ENCODE assay signal across 22 cellular contexts in the genomic region with DNA sequence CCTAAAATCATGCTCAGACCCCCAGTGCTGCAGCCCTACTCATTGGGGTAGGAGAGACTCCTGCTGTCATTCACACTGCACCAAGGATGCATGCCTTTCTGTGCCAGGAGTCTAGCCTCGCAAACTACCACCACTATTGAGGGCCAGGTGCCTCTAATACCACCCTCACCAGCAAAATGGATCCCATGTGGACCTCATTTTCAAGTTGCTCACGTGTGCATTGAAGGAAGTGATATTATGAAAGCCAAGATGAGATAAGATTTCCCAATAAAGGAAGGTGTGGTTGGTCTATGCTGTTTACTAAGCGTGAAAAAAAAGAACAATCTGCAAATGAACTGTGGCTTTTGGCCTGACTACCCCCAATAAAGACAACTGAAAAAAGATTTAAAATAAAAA. TPM values are rescaled to one million over a fixed set of nuclear protein-coding genes. Genes with fewer than 3 reads are reported as not detected.
DNase-seq lines count a peak whose midpoint lies in the region; ATAC-seq and TF ChIP-seq lines count a peak whose summit lies in the region.
"Had no signal": no experiment of that assay in that cellular context is flagged by ENCODE, and none has a peak within 500 bp of the region (broad histone marks: within the 10 kb centered on the region; RNA-seq: fewer than 3 reads in every experiment).

No MANE protein-coding gene starts in this region.

- DNase-seq in HL-60 (ENCODE audit: low read depth in 1 of 2, low spot score in 1 of 2), result peak; percentile 42 to 69
- DNase-seq in NB4 (ENCODE audit: low read depth), result peak; percentile 65
- DNase-seq in stomach, result no peak
- no peak for DNase-seq in NCI-H187 treated with DMSO at 0.1 percent for 48 hours (lab: John Stamatoyannopoulos, UW)
- DNase-seq in DMS79 treated with DMSO at 0.1 percent for 48 hours (lab: John Stamatoyannopoulos, UW), result no peak
- DNase-seq: activated CD4-positive, alpha-beta memory T cell treated with anti-CD3 and anti-CD28 coated beads for 36 hours; activated effector memory CD4-positive, alpha-beta T cell treated with anti-CD3 and anti-CD28 coated beads, Interleukin-2, amount 50 U/mL, for 16 hours; activated T-cell treated with anti-CD3 and anti-CD28 coated beads for 4 hours; brain microvascular endothelial cell; Caco-2; GOT3; kidney; NCI-H1694 treated with DMSO at 0.1 percent for 48 hours; RPMI8226; stimulated activated CD4-positive, alpha-beta T cell treated with anti-CD3 and anti-CD28 coated beads, Interleukin-2, amount 100 ng/mL, for 48 hours; stimulated activated naive CD4-positive, alpha-beta T cell had no signal

- no peaks in the 10 kb centered on the region for H3K36me3 ChIP-seq in stomach
- H3K36me3 ChIP-seq: brain microvascular endothelial cell, gastroesophageal sphincter had no signal

- TF ChIP-seq EP300 in stomach (IDR thresholded peaks at IDR 0.05), result no peak

- no peaks in the 10 kb centered on the region for H3K9me3 Mint-ChIP-seq in dendritic cell treated with granulocyte-macrophage colony-stimulating factor and Interleukin-4, amounts not matched to agents 40 ng/mL and 50 ng/mL, for 4 days
- H3K9me3 Mint-ChIP-seq: activated CD4-positive, alpha-beta memory T cell treated with anti-CD3 and anti-CD28 coated beads for 36 hours had no signal

- no peak for TF ChIP-seq CTCF in HL-60 (IDR thresholded peaks at IDR 0.05; ENCODE audit: insufficient read depth, low read length)
- TF ChIP-seq CTCF in NB4 (IDR thresholded peaks at IDR 0.05; ENCODE audit: low read depth, low read length), result no peak
- TF ChIP-seq CTCF in stomach (IDR thresholded peaks at IDR 0.05), result no peak

- no peaks in the 10 kb centered on the region for H3K27me3 Mint-ChIP-seq in dendritic cell treated with granulocyte-macrophage colony-stimulating factor and Interleukin-4, amounts not matched to agents 40 ng/mL and 50 ng/mL, for 4 days

- peak overlapping the region; percentile 53 for H3K27ac ChIP-seq in HL-60 (replicated peaks)
- H3K27ac ChIP-seq in stomach, result peak overlapping the region; percentile 47 to 76 (median 64)
- H3K27ac ChIP-seq: brain microvascular endothelial cell, gastroesophageal sphincter had no signal

- peak overlapping the region; percentile 56 for H3K27ac Mint-ChIP-seq in dendritic cell treated with granulocyte-macrophage colony-stimulating factor and Interleukin-4, amounts not matched to agents 40 ng/mL and 50 ng/mL, for 4 days
- H3K27ac Mint-ChIP-seq: activated CD4-positive, alpha-beta memory T cell treated with anti-CD3 and anti-CD28 coated beads for 36 hours had no signal

- ATAC-seq in HG03159 (IDR thresholded peaks at IDR 0.05; ENCODE audit: unreplicated experiment), result no peak
- ATAC-seq: gastroesophageal sphincter, SK-N-SH treated with all-trans-retinoic acid at 6 μM for 48 hours had no signal

- no peaks in the 10 kb centered on the region for H3K36me3 Mint-ChIP-seq in dendritic cell treated with granulocyte-macrophage colony-stimulating factor and Interleukin-4, amounts not matched to agents 40 ng/mL and 50 ng/mL, for 4 days (ENCODE audit: low read depth)
- H3K36me3 Mint-ChIP-seq: activated CD4-positive, alpha-beta memory T cell treated with anti-CD3 and anti-CD28 coated beads for 36 hours had no signal

- intact Hi-C loops in dendritic cell treated with granulocyte-macrophage colony-stimulating factor and Interleukin-4, amounts not matched to agents 40 ng/mL and 50 ng/mL, for 4 days (cut with micrococcal nuclease), result no loop called here
- intact Hi-C loops in stomach (cut with DNase I; ENCODE audit: low total_unique reads), result no loop called here

- H3K4me1 ChIP-seq in stomach, result peaks cover 5 to 25% (median 11%) of the 10 kb centered on the region in 4 donors
- H3K4me1 ChIP-seq: gastroesophageal sphincter had no signal

- no peaks in the 10 kb centered on the region for H3K9me3 ChIP-seq in stomach
- H3K9me3 ChIP-seq: Caco-2, gastroesophageal sphincter had no signal

- H3K27me3 ChIP-seq in HL-60 (ENCODE audit: insufficient read depth, poor library complexity, severe bottlenecking), result no peaks in the 10 kb centered on the region
- H3K27me3 ChIP-seq in stomach, result no peaks in the 10 kb centered on the region
- H3K27me3 ChIP-seq: brain microvascular endothelial cell had no signal

- no peak for TF ChIP-seq POLR2A in NB4 (IDR thresholded peaks at IDR 0.05; ENCODE audit: extremely low read depth, insufficient read length)
- no peak for TF ChIP-seq POLR2A in stomach (IDR thresholded peaks at IDR 0.05)

- no peak overlapping the region for H3K4me3 Mint-ChIP-seq in dendritic cell treated with granulocyte-macrophage colony-stimulating factor and Interleukin-4, amounts not matched to agents 40 ng/mL and 50 ng/mL, for 4 days
- H3K4me3 Mint-ChIP-seq: activated CD4-positive, alpha-beta memory T cell treated with anti-CD3 and anti-CD28 coated beads for 36 hours had no signal

- 30 to 42% (median 39%) methylated on average over 3 of the region's 3 CpGs for WGBS in stomach, 5 donors

- no peak overlapping the region for H3K4me3 ChIP-seq in HL-60 (replicated peaks; ENCODE audit: insufficient read depth, low read length)
- H3K4me3 ChIP-seq in NB4 (ENCODE audit: low read depth, low read length), result no peak overlapping the region
- no peak overlapping the region for H3K4me3 ChIP-seq in stomach
- H3K4me3 ChIP-seq: gastroesophageal sphincter, lung, smooth muscle cell had no signal

- H3K4me1 Mint-ChIP-seq in dendritic cell treated with granulocyte-macrophage colony-stimulating factor and Interleukin-4, amounts not matched to agents 40 ng/mL and 50 ng/mL, for 4 days (ENCODE audit: low read depth), result peaks cover 25% of the 10 kb centered on the region

RNA-seq across cellular contexts. Expression of a gene that starts 7.2 kb away (rescaled TPM):
- total RNA-seq in stomach, result 100 to 1,000 TPM in 3 of 5 donors, 10 to 100 TPM in 2; 26.3 to 889 (median 159) TPM
- 100 to 1,000 TPM; 307 to 476 (median 334) TPM for polyA plus RNA-seq in stomach

RNA-seq across cellular contexts. Expression of a gene that starts 14.8 kb away (rescaled TPM):
- total RNA-seq in stomach, result 1 to 10 TPM in 2 of 5 donors, not detected in 3; 1.3 to 6.1 TPM
- polyA plus RNA-seq in stomach, result 1 to 10 TPM; 1.3 to 4.2 (median 1.7) TPM

RNA-seq across cellular contexts. Expression of a gene that starts 17.0 kb away (rescaled TPM):
- 10 to 100 TPM; 16.2 to 33.3 (median 28.6) TPM for total RNA-seq in stomach
- polyA plus RNA-seq in stomach, result 10 to 100 TPM; 10.7 to 17.2 (median 11.4) TPM

RNA-seq across cellular contexts. Expression of a gene that starts 22.1 kb away (rescaled TPM):
- total RNA-seq in stomach, result 10 to 100 TPM in 2 of 5 donors, 1 to 10 TPM in 1, under 1 TPM in 2; 0.45 to 10.6 (median 7.1) TPM
- polyA plus RNA-seq in stomach, result 1 to 10 TPM; 5.7 to 6.3 (median 5.8) TPM

RNA-seq across cellular contexts. Expression of a gene that starts 22.4 kb away (rescaled TPM):
- total RNA-seq in stomach, result 100 to 1,000 TPM in 1 of 5 donors, 10 to 100 TPM in 4; 15.4 to 106 (median 33.8) TPM
- polyA plus RNA-seq in stomach, result 10 to 100 TPM; 22.0 to 29.8 (median 24.8) TPM

Comparison
In these comparisons a context has a peak if more than half of its experiments do, and no peak if none do; other contexts are left out.
1. DNase-seq: peak in HL-60 (2 of 2) and NB4 (single experiment); none in stomach (single experiment), NCI-H187 treated with DMSO at 0.1 percent for 48 hours (single experiment) and DMS79 treated with DMSO at 0.1 percent for 48 hours (single experiment).